Comparison of ENCODE assay signal across 22 cellular contexts in genomic region chr18:24535831-24536230, GRCh38.
"Had no signal": no experiment of that assay in that cellular context is flagged by ENCODE, and none has a peak within 500 bp of the region (broad histone marks: within the 10 kb centered on the region; RNA-seq: fewer than 3 reads in every experiment).

No MANE protein-coding gene starts in this region.

- H3K27ac ChIP-seq: coronary artery, epithelial cell of prostate, esophagus muscularis mucosa, lower lobe of right lung, neural progenitor cell, parathyroid adenoma, right lobe of liver, thoracic aorta, tibial nerve, upper lobe of left lung had no signal

- H3K27me3 ChIP-seq: neural progenitor cell, right lobe of liver, tibial nerve, upper lobe of left lung had no signal

- H3K36me3 ChIP-seq: esophagus muscularis mucosa, lower lobe of right lung, neural progenitor cell, right lobe of liver, thoracic aorta, tibial nerve, upper lobe of left lung had no signal

- H3K79me2 ChIP-seq: parathyroid adenoma had no signal

- H3K9me3 ChIP-seq: esophagus muscularis mucosa, lower lobe of right lung, mucosa of descending colon, right lobe of liver, thoracic aorta, tibial nerve, upper lobe of left lung had no signal

- H3K4me1 ChIP-seq: lower lobe of right lung, right lobe of liver, tibial nerve, upper lobe of left lung had no signal

- H3K4me2 ChIP-seq: neural progenitor cell had no signal

- H3K9ac ChIP-seq: neural progenitor cell, parathyroid adenoma had no signal

- DNase-seq: effector CD8-positive, alpha-beta T cell; endodermal cell; head of caudate nucleus; left ventricle myocardium superior; lower lobe of right lung; mucosa of descending colon; naive B cell; right lobe of liver; stimulated activated CD4-positive, alpha-beta T cell treated with anti-CD3 and anti-CD28 coated beads, Interleukin-2, amount 100 ng/mL, for 24 hours; stimulated activated CD4-positive, alpha-beta T cell treated with anti-CD3 and anti-CD28 coated beads, Interleukin-4, amount 100 ng/mL, for 24 hours; stimulated activated naive CD8-positive, alpha-beta T cell treated with anti-CD3 and anti-CD28 coated beads, Interleukin-15, Interleukin-2, amounts not matched to agents 100 U/mL and 50 U/mL, for 24 hours; substantia nigra; upper lobe of left lung had no signal

- ATAC-seq: left ventricle myocardium superior; lower lobe of right lung; mucosa of descending colon; natural killer cell treated with Interleukin-12 subunit alpha and Interleukin-12 subunit beta and Interleukin-15 and Interleukin-18, amount 100 ng/mL, for 72 hours; right lobe of liver; stimulated activated effector memory CD8-positive, alpha-beta T cell treated with anti-CD3 and anti-CD28 coated beads, Interleukin-12 subunit alpha, Interleukin-12 subunit beta, amount 100 ng/mL, for 72 hours; stimulated activated naive CD8-positive, alpha-beta T cell treated with anti-CD3 and anti-CD28 coated beads, Interleukin-15, Interleukin-2, amounts not matched to agents 100 U/mL and 50 U/mL, for 24 hours had no signal

- H2AFZ ChIP-seq: neural progenitor cell, parathyroid adenoma had no signal

- H3K4me3 ChIP-seq: coronary artery, esophagus muscularis mucosa, lower lobe of right lung, mucosa of descending colon, neural progenitor cell, right lobe of liver, thoracic aorta, tibial nerve, upper lobe of left lung had no signal
